Comparison of ENCODE assay signal across 8 cellular contexts in genomic region chr7:126803060-126803665, GRCh38.
DNase-seq lines count a peak whose midpoint lies in the region; ATAC-seq, FAIRE-seq and TF ChIP-seq lines count a peak whose summit lies in the region.

No MANE protein-coding gene starts in this region.

- H3K4me3 ChIP-seq in GM23248 (no peak overlapping the region), IMR-90 (ENCODE audit: insufficient read depth, low read depth, low read length) (no peak overlapping the region), OCI-LY1 (ENCODE audit: low read depth, low read length, poor library complexity, severe bottlenecking) (no peak overlapping the region), K562 (no peak overlapping the region), kidney (ENCODE audit: low read length in 2 of 2) (no peak overlapping the region)

- intact Hi-C loops in IMR-90 (cut with micrococcal nuclease) = loop anchor here (1.0 to 10.0 kb wide), 3 partner anchors 450 to 711 kb away; partner anchors contain the start of gene GRM8
- intact Hi-C loops in K562 (cut with micrococcal nuclease) = loop anchor here (1.0 to 10.0 kb wide), 5 partner anchors 451 to 1402 kb away; no protein-coding TSS in a partner anchor
- intact Hi-C loops in kidney (cut with DNase I) = no loop called here

- H3K23ac ChIP-seq in IMR-90 (ENCODE audit: low read depth, low read length) = no peak overlapping the region

- H3K9me1 ChIP-seq in IMR-90 (ENCODE audit: insufficient read depth, low read length) = no peaks in the 10 kb centered on the region
- H3K9me1 ChIP-seq in K562 (ENCODE audit: control insufficient read depth, insufficient read depth, low read length) = no peaks in the 10 kb centered on the region

- FAIRE-seq in K562 (lab: Jason Lieb, UNC) (peak; percentile 79), kidney (lab: Jason Lieb, UNC) (peak; percentile 53)

- H3K9me3 ChIP-seq in GM23248 (ENCODE audit: low read depth) (no peaks in the 10 kb centered on the region), IMR-90 (ENCODE audit: control insufficient read depth, insufficient read depth, low read length) (peaks cover 2% of the 10 kb centered on the region; the same call in 1 of the 2 replicates), OCI-LY1 (ENCODE audit: low read length) (no peaks in the 10 kb centered on the region), K562 (replicated peaks; ENCODE audit: control insufficient read depth, insufficient read depth, low read depth, low read length) (no peaks in the 10 kb centered on the region), kidney (ENCODE audit: control insufficient read depth in 1 of 2, low read length in 2 of 2) (no peaks in the 10 kb centered on the region)

- H4K5ac ChIP-seq in IMR-90 (ENCODE audit: low read depth, low read length) = no peak overlapping the region

- CTCF ChIA-PET in IMR-90 (lab: Yijun Ruan, JAX) = interaction anchor here (0.6 to 1.8 kb wide), 7 partner anchors 8 to 1407 kb away, joined by 3 to 7 read pairs (median 3); no protein-coding TSS in a partner anchor
- CTCF ChIA-PET in K562 (lab: Yijun Ruan, JAX; ENCODE audit: low intra/inter-chr PET ratio) = interaction anchor here (0.6 to 1.3 kb wide), 4 partner anchors 17 to 1405 kb away, joined by 3 read pairs; partner anchors contain the start of gene GRM8

- H2AK9ac ChIP-seq in IMR-90 (replicated peaks; ENCODE audit: low read depth, low read length, poor library complexity) = no peak overlapping the region

- TF ChIP-seq RAD21 in IMR-90 (IDR thresholded peaks at IDR 0.05; ENCODE audit: low read length) (peak; percentile 63), K562 (CRISPR knock-in tag; conservative IDR thresholded peaks at IDR 0.05 in 1 of 2, IDR thresholded peaks at IDR 0.05 in 1 of 2) (peak; percentile 77 to 85)

- H2AK5ac ChIP-seq in IMR-90 (ENCODE audit: low read depth, low read length) = no peak overlapping the region

- TF ChIP-seq CTCF in 22Rv1 (IDR thresholded peaks at IDR 0.05) (peak; percentile 90), IMR-90 (conservative IDR thresholded peaks at IDR 0.05; ENCODE audit: low read depth, low read length) (peak; percentile 59), OCI-LY1 (IDR thresholded peaks at IDR 0.05; ENCODE audit: low read length) (peak; percentile 97), K562 (IDR thresholded peaks at IDR 0.05 in 2 of 3, conservative IDR thresholded peaks at IDR 0.05 in 1 of 3; ENCODE audit: insufficient read depth in 2 of 3, low read depth in 1 of 3, low read length in 3 of 3) (peak; percentile 61 to 81 (median 67)), kidney (IDR thresholded peaks at IDR 0.05; ENCODE audit: borderline replicate concordance, extremely low read depth, insufficient read depth) (peak; percentile 46)

- no peak overlapping the region for H3K4ac ChIP-seq in IMR-90 (ENCODE audit: low read depth, low read length)

- H4K20me1 ChIP-seq in GM23248 (ENCODE audit: insufficient read depth) = no peaks in the 10 kb centered on the region
- no peaks in the 10 kb centered on the region for H4K20me1 ChIP-seq in IMR-90 (ENCODE audit: insufficient read depth, low read length)
- no peaks in the 10 kb centered on the region for H4K20me1 ChIP-seq in OCI-LY1 (ENCODE audit: insufficient read depth, low read length)
- no peaks in the 10 kb centered on the region for H4K20me1 ChIP-seq in K562 (replicated peaks; ENCODE audit: control insufficient read depth, insufficient read depth, low read length)

- no peaks in the 10 kb centered on the region for H3K79me1 ChIP-seq in IMR-90 (ENCODE audit: low read depth in 1 of 2, low read length in 2 of 2)

- H2AFZ ChIP-seq in GM23248 = no peak overlapping the region
- no peak overlapping the region for H2AFZ ChIP-seq in IMR-90 (replicated peaks; ENCODE audit: low read length, poor library complexity)
- H2AFZ ChIP-seq in OCI-LY1 (ENCODE audit: low read length) = no peak overlapping the region
- no peak overlapping the region for H2AFZ ChIP-seq in K562 (ENCODE audit: low read depth, low read length)

- no peak overlapping the region for H3K56ac ChIP-seq in IMR-90 (ENCODE audit: extremely low read depth, insufficient read depth, low read length)

- POLR2A ChIA-PET in IMR-90 (lab: Charles Lee; ENCODE audit: unreplicated experiment) = no interaction called here
- POLR2A ChIA-PET in K562 (lab: Yijun Ruan, JAX) = no interaction called here

- no peak overlapping the region for H2BK20ac ChIP-seq in IMR-90 (ENCODE audit: low read depth, low read length)

- no peaks in the 10 kb centered on the region for H3K27me3 ChIP-seq in GM23248 (replicated peaks; ENCODE audit: insufficient read depth)
- H3K27me3 ChIP-seq in IMR-90 (ENCODE audit: control insufficient read depth, insufficient read depth, low read length) = no peaks in the 10 kb centered on the region
- H3K27me3 ChIP-seq in OCI-LY1 (ENCODE audit: insufficient read depth, low read length) = no peaks in the 10 kb centered on the region
- no peaks in the 10 kb centered on the region for H3K27me3 ChIP-seq in K562 (ENCODE audit: control insufficient read depth in 2 of 2, insufficient read depth in 2 of 2, low read length in 2 of 2)

- H4K91ac ChIP-seq in IMR-90 (ENCODE audit: insufficient read depth, low read depth, low read length) = no peak overlapping the region

- H3K9ac ChIP-seq in GM23248 (no peak overlapping the region), IMR-90 (ENCODE audit: low read depth, low read length) (no peak overlapping the region), OCI-LY1 (ENCODE audit: low read length) (no peak overlapping the region), K562 (ENCODE audit: insufficient read depth in 1 of 2, low read depth in 2 of 2, low read length in 2 of 2) (no peak overlapping the region), kidney (ENCODE audit: low read length in 2 of 2) (no peak overlapping the region)

- no peak overlapping the region for H4K8ac ChIP-seq in IMR-90 (ENCODE audit: low read depth in 2 of 2, low read length in 2 of 2)

- dilution Hi-C loops in IMR-90 (cut with HindIII; ENCODE audit: low sequenced_read_pairs, unreplicated experiment) = no loop called here

- TF ChIP-seq POLR2A in IMR-90 (IDR thresholded peaks at IDR 0.05; ENCODE audit: low read depth, low read length) (no peak), K562 (conservative IDR thresholded peaks at IDR 0.05) (no peak)

- 12 to 13% methylated on average over 3 of the region's 3 CpGs for WGBS in GM23248 (ENCODE audit: low coverage in 1 of 2, low lambda C conversion rate in 2 of 2, missing lambda C conversion rate in 2 of 2), 2 experiments
- WGBS in IMR-90 (ENCODE audit: extremely low coverage in 2 of 2, insufficient read length in 1 of 2), 2 experiments = no CpG with 5 or more reads among the region's 3 CpGs
- WGBS in K562 (ENCODE audit: insufficient coverage, low coverage, missing lambda C conversion rate) = 0% methylated on average over 3 of the region's 3 CpGs

- in situ Hi-C loops in GM23248 (cut with MboI) (no loop called here), IMR-90 (cut with MboI; ENCODE audit: low sequenced_read_pairs) (loop anchor here (25.0 kb wide), 1 partner anchor 709 kb away; no protein-coding TSS in a partner anchor), K562 (cut with MboI) (no loop called here)

- H3K36me3 ChIP-seq in GM23248 (ENCODE audit: low read depth) (no peaks in the 10 kb centered on the region), IMR-90 (ENCODE audit: control insufficient read depth, insufficient read depth, low read length) (no peaks in the 10 kb centered on the region), OCI-LY1 (ENCODE audit: insufficient read depth, low read length) (no peaks in the 10 kb centered on the region), K562 (ENCODE audit: control insufficient read depth, insufficient read depth, low read length) (no peaks in the 10 kb centered on the region), kidney (ENCODE audit: control insufficient read depth in 1 of 2, insufficient read depth in 2 of 2, low read length in 2 of 2) (no peaks in the 10 kb centered on the region)

- no peaks in the 10 kb centered on the region for H3K79me2 ChIP-seq in GM23248 (ENCODE audit: insufficient read depth)
- H3K79me2 ChIP-seq in OCI-LY1 (ENCODE audit: insufficient read depth, low read length) = no peaks in the 10 kb centered on the region
- no peaks in the 10 kb centered on the region for H3K79me2 ChIP-seq in K562 (ENCODE audit: control insufficient read depth, insufficient read depth, low read length)

- no peak overlapping the region for H2BK5ac ChIP-seq in IMR-90 (ENCODE audit: low read depth, low read length, poor library complexity, severe bottlenecking)

- ATAC-seq in IMR-90 (ENCODE audit: low read depth) = peak; percentile 75
- ATAC-seq in K562 = peak; percentile 98
- ATAC-seq in stimulated activated naive CD8-positive, alpha-beta T cell treated with anti-CD3 and anti-CD28 coated beads, Interleukin-15, Interleukin-2, amounts not matched to agents 100 U/mL and 50 U/mL, for 24 hours = no peak

- no peak overlapping the region for H3K18ac ChIP-seq in IMR-90 (ENCODE audit: low read depth, low read length)

- H3K14ac ChIP-seq in IMR-90 (replicated peaks; ENCODE audit: low read depth, low read length) = no peak overlapping the region

- H3K27ac ChIP-seq in 22Rv1 = 0 out of 2 replicates have a peak overlapping the region, but pooled peaks have one; percentile 7
- no peak overlapping the region for H3K27ac ChIP-seq in GM23248
- H3K27ac ChIP-seq in IMR-90 (ENCODE audit: insufficient read depth, low read length) = no peak overlapping the region
- H3K27ac ChIP-seq in OCI-LY1 (ENCODE audit: low read depth, low read length, poor library complexity, severe bottlenecking) = no peak overlapping the region
- H3K27ac ChIP-seq in K562 (ENCODE audit: extremely low read depth, low read depth, low read length) = no peak overlapping the region
- no peak overlapping the region for H3K27ac ChIP-seq in kidney (ENCODE audit: low read depth in 2 of 2, low read length in 2 of 2)

- BruUV-seq in IMR-90 (replicated peaks; lab: Mats Ljungman, UMichigan) (no TSS peak), K562 (replicated peaks; lab: Mats Ljungman, UMichigan) (no TSS peak)

- no peak overlapping the region for H2BK15ac ChIP-seq in IMR-90 (ENCODE audit: low read depth, low read length)

- peak; percentile 10 for DNase-seq in GDM1 (lab: John Stamatoyannopoulos, UW)
- peak; percentile 74 for DNase-seq in GM23248
- peak; percentile 51 for DNase-seq in IMR-90
- peak; percentile 58 to 77 (median 74) for DNase-seq in K562 (ENCODE audit: extremely low read depth in 1 of 4, low spot score in 3 of 4)
- DNase-seq in kidney = no peak
- DNase-seq in stimulated activated naive CD8-positive, alpha-beta T cell treated with anti-CD3 and anti-CD28 coated beads, Interleukin-15, Interleukin-2, amounts not matched to agents 100 U/mL and 50 U/mL, for 24 hours = peak; percentile 25

- H3K9me2 ChIP-seq in GM23248 (ENCODE audit: insufficient read depth) (no peaks in the 10 kb centered on the region), OCI-LY1 (ENCODE audit: low read depth, low read length) (no peaks in the 10 kb centered on the region)

- H3K4me2 ChIP-seq in GM23248 (ENCODE audit: unreplicated experiment) (no peak overlapping the region), IMR-90 (ENCODE audit: low read depth, low read length) (no peak overlapping the region), OCI-LY1 (ENCODE audit: low read length) (no peak overlapping the region), K562 (ENCODE audit: insufficient read depth, low read length) (no peak overlapping the region)

- no peak for TF ChIP-seq EP300 in K562 (IDR thresholded peaks at IDR 0.05; ENCODE audit: low read length)

- H3F3A ChIP-seq in GM23248 (ENCODE audit: insufficient read depth) (no peaks in the 10 kb centered on the region), OCI-LY1 (ENCODE audit: insufficient read depth, low read length) (no peaks in the 10 kb centered on the region)

- H2BK120ac ChIP-seq in IMR-90 (ENCODE audit: low read depth, low read length) = no peak overlapping the region

- H3K4me1 ChIP-seq in GM23248 (ENCODE audit: insufficient read depth) (no peaks in the 10 kb centered on the region), IMR-90 (ENCODE audit: control insufficient read depth, insufficient read depth, low read length) (no peaks in the 10 kb centered on the region), OCI-LY1 (ENCODE audit: insufficient read depth, low read length, severe bottlenecking) (no peaks in the 10 kb centered on the region), K562 (replicated peaks in 1 of 2; ENCODE audit: control insufficient read depth in 2 of 2, insufficient read depth in 2 of 2, low read length in 2 of 2) (no peaks in the 10 kb centered on the region), kidney (ENCODE audit: control insufficient read depth in 1 of 2, insufficient read depth in 1 of 2, low read depth in 1 of 2, low read length in 2 of 2) (no peaks in the 10 kb centered on the region)

Comparison
In these comparisons a context has a peak if more than half of its experiments do, and no peak if none do; other contexts are left out.
1. CTCF ChIP-seq: peak in every context shown above with its lines; median percentile 97 in OCI-LY1; 90 in 22Rv1; 67 in K562; 59 in IMR-90; 46 in kidney.